ENCODE assay signal across 22 cellular contexts in the genomic region with DNA sequence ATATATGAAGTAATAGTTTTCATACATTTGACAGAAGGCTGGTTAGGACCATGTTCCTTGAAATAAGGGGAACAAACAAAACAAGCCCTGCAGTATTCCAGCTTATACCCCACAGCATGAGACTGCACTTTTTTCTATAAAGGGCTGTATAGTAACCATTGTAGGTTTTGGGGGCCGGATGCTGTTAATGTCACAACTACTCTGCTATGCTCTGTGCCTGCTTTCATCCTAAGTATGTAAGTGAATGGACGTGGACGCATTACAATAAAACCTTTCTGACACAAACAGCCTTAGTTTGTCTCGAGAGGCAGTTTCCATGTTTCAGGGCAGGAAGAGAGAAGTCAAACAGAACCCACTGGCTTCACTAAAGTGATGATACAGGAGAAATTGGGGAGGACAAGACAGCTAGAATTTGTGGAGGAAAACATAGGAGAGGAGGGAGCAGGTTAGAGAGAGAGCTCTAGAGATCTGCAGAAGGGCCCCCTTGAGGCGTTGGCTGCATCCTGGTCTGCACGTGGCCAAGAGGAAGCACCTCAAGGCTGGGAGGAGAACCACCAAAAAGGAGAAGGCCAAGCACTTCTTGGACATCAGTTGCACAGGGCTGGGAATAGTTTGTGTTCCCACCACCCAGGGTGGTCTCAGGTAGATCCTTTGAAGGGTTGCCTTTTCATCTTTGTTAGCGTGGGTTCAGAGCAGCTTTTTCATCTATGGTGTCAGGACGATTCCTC.
DNase-seq lines count a peak whose midpoint lies in the region; ATAC-seq, FAIRE-seq and TF ChIP-seq lines count a peak whose summit lies in the region.
"Had no signal": no experiment of that assay in that cellular context is flagged by ENCODE, and none has a peak within 500 bp of the region (broad histone marks: within the 10 kb centered on the region; RNA-seq: fewer than 3 reads in every experiment).

No MANE protein-coding gene starts in this region.

- peaks cover 18% of the 10 kb centered on the region for H3K36me3 Mint-ChIP-seq in activated CD8-positive, alpha-beta memory T cell treated with anti-CD3 and anti-CD28 coated beads, Interleukin-2, amount 10 ng/mL, durations not matched to agents 7 days and 5 days

- H3K9me3 ChIP-seq in GM12878 (replicated peaks; ENCODE audit: control insufficient read depth, insufficient read depth, low read length): no peaks in the 10 kb centered on the region
- H3K9me3 ChIP-seq in neutrophil: no peaks in the 10 kb centered on the region
- H3K9me3 ChIP-seq in esophagus muscularis mucosa: no peaks in the 10 kb centered on the region
- H3K9me3 ChIP-seq: Peyer's patch, uterus had no signal

- peaks cover 61% of the 10 kb centered on the region for H3K79me2 ChIP-seq in GM12878 (ENCODE audit: control insufficient read depth, insufficient read depth, low read length)

- H3K4me1 ChIP-seq in GM12878 (ENCODE audit: control insufficient read depth, insufficient read depth, low read length) (no peaks in the 10 kb centered on the region), neutrophil (ENCODE audit: control insufficient read depth in 1 of 2, insufficient read depth in 1 of 2, low read depth in 1 of 2, low read length in 1 of 2) (peaks cover 8 to 10% of the 10 kb centered on the region in 2 experiments), esophagus muscularis mucosa (no peaks in the 10 kb centered on the region)
- H3K4me1 ChIP-seq: Peyer's patch, uterus had no signal

- H3K4me1 Mint-ChIP-seq in activated CD8-positive, alpha-beta memory T cell treated with anti-CD3 and anti-CD28 coated beads, Interleukin-2, amount 10 ng/mL, durations not matched to agents 7 days and 5 days: peaks cover 2% of the 10 kb centered on the region
- H3K4me1 Mint-ChIP-seq: nephron had no signal

- POLR2A ChIA-PET in GM12878 (lab: Charles Lee): interaction anchor here (0.6 to 1.3 kb wide), 2 partner anchors 9 to 40 kb away, joined by 3 read pairs; no protein-coding TSS in a partner anchor

- H4K20me1 ChIP-seq in GM12878 (ENCODE audit: control insufficient read depth, insufficient read depth): no peaks in the 10 kb centered on the region; the same call in 1 of the 2 replicates

- 81% methylated on average over 8 of the region's 8 CpGs for WGBS in GM12878 (ENCODE audit: insufficient coverage, insufficient replicate concordance, low lambda C conversion rate, missing lambda C conversion rate)
- WGBS in esophagus muscularis mucosa: 78% methylated on average over 8 of the region's 8 CpGs

- H3K9ac ChIP-seq in GM12878 (ENCODE audit: control insufficient read depth, insufficient read depth, low read length): no peak overlapping the region

- H3K27me3 ChIP-seq in HL-60 (ENCODE audit: insufficient read depth, poor library complexity, severe bottlenecking) (no peaks in the 10 kb centered on the region), GM12878 (replicated peaks in 1 of 2; ENCODE audit: control insufficient read depth in 2 of 2, insufficient read depth in 2 of 2, low read length in 1 of 2) (no peaks in the 10 kb centered on the region), neutrophil (no peaks in the 10 kb centered on the region), esophagus muscularis mucosa (no peaks in the 10 kb centered on the region)
- H3K27me3 ChIP-seq: Peyer's patch, uterus had no signal

- intact Hi-C loops in GM12878 (cut with micrococcal nuclease; ENCODE audit: unreplicated experiment) (no loop called here), esophagus muscularis mucosa (cut with DNase I) (no loop called here)

- no peak for TF ChIP-seq RAD21 in GM12878 (IDR thresholded peaks at IDR 0.05; ENCODE audit: insufficient read depth, low read depth, low read length)

- BruUV-seq in GM12878 (replicated peaks; lab: Mats Ljungman, UMichigan): no TSS peak

- H3K4me3 ChIP-seq in HL-60 (replicated peaks; ENCODE audit: insufficient read depth, low read length) (no peak overlapping the region), GM12878 (no peak overlapping the region), neutrophil (ENCODE audit: low read depth in 1 of 2, low read length in 1 of 2) (no peak overlapping the region), esophagus muscularis mucosa (no peak overlapping the region)
- H3K4me3 ChIP-seq: Peyer's patch, smooth muscle cell, uterus had no signal

- no peak overlapping the region for H2AFZ ChIP-seq in GM12878 (ENCODE audit: control insufficient read depth, low read depth, low read length)

- H3K27ac Mint-ChIP-seq in activated CD8-positive, alpha-beta memory T cell treated with anti-CD3 and anti-CD28 coated beads, Interleukin-2, amount 10 ng/mL, durations not matched to agents 7 days and 5 days: peak overlapping the region; percentile 41
- H3K27ac Mint-ChIP-seq: nephron had no signal

- no peaks in the 10 kb centered on the region for H3K27me3 Mint-ChIP-seq in activated CD8-positive, alpha-beta memory T cell treated with anti-CD3 and anti-CD28 coated beads, Interleukin-2, amount 10 ng/mL, durations not matched to agents 7 days and 5 days

- H3K4me2 ChIP-seq in GM12878 (ENCODE audit: control insufficient read depth, insufficient read depth): no peak overlapping the region
- H3K4me2 ChIP-seq: smooth muscle cell had no signal

- DNase-seq in activated CD8-positive, alpha-beta memory T cell treated with anti-CD3 and anti-CD28 coated beads, Interleukin-2, amount 10 ng/mL, durations not matched to agents 7 days and 5 days: no peak
- DNase-seq in activated CD8-positive, alpha-beta memory T cell treated with anti-CD3 and anti-CD28 coated beads, Interleukin-2, amount 50 U/mL, for 48 hours: no peak
- DNase-seq in HL-60 (ENCODE audit: low read depth in 1 of 2, low spot score in 1 of 2) (peak in 1 of 2 experiments; percentile 63), GM12878 (ENCODE audit: low read depth, low spot score) (no peak), OCI-M1 (lab: John Stamatoyannopoulos, UW) (no peak), esophagus muscularis mucosa (ENCODE audit: extremely low spot score) (no peak), NCI-H526 treated with DMSO at 0.1 percent for 48 hours (lab: John Stamatoyannopoulos, UW) (no peak)
- DNase-seq: amniotic stem cell; dermis blood vessel endothelial cell; DMS153; foreskin fibroblast; MV-4-11; NCI-H187 treated with DMSO at 0.1 percent for 48 hours; NCI-H226; Peyer's patch; stimulated activated CD4-positive, alpha-beta T cell treated with anti-CD3 and anti-CD28 coated beads, Interleukin-4, amount 100 ng/mL, for 1 hour; substantia nigra; uterus had no signal

- H3K4me3 Mint-ChIP-seq in activated CD8-positive, alpha-beta memory T cell treated with anti-CD3 and anti-CD28 coated beads, Interleukin-2, amount 10 ng/mL, durations not matched to agents 7 days and 5 days: no peak overlapping the region
- H3K4me3 Mint-ChIP-seq: nephron had no signal

- FAIRE-seq in GM12878 (lab: Jason Lieb, UNC): no peak

- TF ChIP-seq CTCF in HL-60 (IDR thresholded peaks at IDR 0.05; ENCODE audit: insufficient read depth, low read length) (no peak), GM12878 (IDR thresholded peaks at IDR 0.05 in 2 of 3, conservative IDR thresholded peaks at IDR 0.05 in 1 of 3; ENCODE audit: control insufficient read depth in 2 of 3, extremely low read depth in 1 of 3, insufficient read depth in 1 of 3, low read depth in 3 of 3, low read length in 3 of 3) (no peak), neutrophil (IDR thresholded peaks at IDR 0.05) (no peak), esophagus muscularis mucosa (IDR thresholded peaks at IDR 0.05) (no peak)

- H3K27ac ChIP-seq in HL-60 (replicated peaks) (peak overlapping the region; percentile 49), GM12878 (ENCODE audit: control insufficient read depth, insufficient read depth) (no peak overlapping the region), neutrophil (peak overlapping the region; percentile 45), esophagus muscularis mucosa (replicated peaks in 1 of 4) (no peak overlapping the region)
- H3K27ac ChIP-seq: Peyer's patch, uterus had no signal

- in situ Hi-C loops in GM12878 (cut with MboI): no loop called here

- TF ChIP-seq EP300 in GM12878 (IDR thresholded peaks at IDR 0.05; ENCODE audit: borderline replicate concordance in 1 of 2, control insufficient read depth in 1 of 2, low read depth in 2 of 2, low read length in 2 of 2) (no peak), esophagus muscularis mucosa (IDR thresholded peaks at IDR 0.05) (no peak)

- SMC1A ChIA-PET in GM12878 (lab: Charles Lee; ENCODE audit: uncharacterized antibody, unreplicated experiment): interaction anchor here (1.0 to 1.2 kb wide), 3 partner anchors 12 to 316 kb away, joined by 3 to 6 read pairs (median 3); no protein-coding TSS in a partner anchor

- RAD21 ChIA-PET in GM12878 (lab: Charles Lee; ENCODE audit: unreplicated experiment): interaction anchor here (2.2 kb wide), 1 partner anchor 56 kb away, joined by 5 read pairs; no protein-coding TSS in a partner anchor

- ATAC-seq in activated CD8-positive, alpha-beta memory T cell treated with anti-CD3 and anti-CD28 coated beads, Interleukin-2, amount 10 ng/mL, durations not matched to agents 7 days and 5 days: no peak
- no peak for ATAC-seq in GM12878
- ATAC-seq: HCT116 had no signal

- TF ChIP-seq POLR2A in GM12878 (IDR thresholded peaks at IDR 0.05; ENCODE audit: low read depth, low read length) (no peak), esophagus muscularis mucosa (IDR thresholded peaks at IDR 0.05; ENCODE audit: low read depth) (no peak)

- CTCF ChIA-PET in activated CD8-positive, alpha-beta memory T cell treated with anti-CD3 and anti-CD28 coated beads, Interleukin-2, amount 10 ng/mL, durations not matched to agents 7 days and 5 days (lab: Charles Lee): interaction anchor here (1.7 kb wide), 1 partner anchor 67 kb away, joined by 7 read pairs; no protein-coding TSS in a partner anchor
- CTCF ChIA-PET in GM12878 (lab: Yijun Ruan, JAX): interaction anchor here (0.9 to 1.3 kb wide), 2 partner anchors 55 to 58 kb away, joined by 3 to 4 read pairs; no protein-coding TSS in a partner anchor

- no peaks in the 10 kb centered on the region for H3K9me3 Mint-ChIP-seq in activated CD8-positive, alpha-beta memory T cell treated with anti-CD3 and anti-CD28 coated beads, Interleukin-2, amount 10 ng/mL, durations not matched to agents 7 days and 5 days (ENCODE audit: low read depth)
- H3K9me3 Mint-ChIP-seq: nephron had no signal

- H3K36me3 ChIP-seq in GM12878 (ENCODE audit: control insufficient read depth in 2 of 2, insufficient read depth in 2 of 2, low read length in 1 of 2) (peaks cover 5 to 16% of the 10 kb centered on the region in 2 experiments; a peak in 3 of 4 replicates), neutrophil (peaks cover 13% of the 10 kb centered on the region), esophagus muscularis mucosa (no peaks in the 10 kb centered on the region)
- H3K36me3 ChIP-seq: Peyer's patch, uterus had no signal

TF ChIP-seq in GM12878, 131 proteins besides CTCF, POLR2A, EP300 and RAD21:
- TF ChIP-seq POLR2AphosphoS5 (IDR thresholded peaks at IDR 0.05; ENCODE audit: low read length) (peak; percentile 37; the same call in 1 of the 2 replicates), SREBF1 (IDR thresholded peaks at IDR 0.05; ENCODE audit: low read length) (no peak)

Comparison
In these comparisons a context has a peak if more than half of its experiments do, and no peak if none do; other contexts are left out.
1. H3K27ac ChIP-seq: peak in HL-60 (single experiment) and neutrophil (single experiment); none in GM12878 (single experiment) and esophagus muscularis mucosa (0 of 4).